ENCODE assay signal across 13 cellular contexts in the genomic region with DNA sequence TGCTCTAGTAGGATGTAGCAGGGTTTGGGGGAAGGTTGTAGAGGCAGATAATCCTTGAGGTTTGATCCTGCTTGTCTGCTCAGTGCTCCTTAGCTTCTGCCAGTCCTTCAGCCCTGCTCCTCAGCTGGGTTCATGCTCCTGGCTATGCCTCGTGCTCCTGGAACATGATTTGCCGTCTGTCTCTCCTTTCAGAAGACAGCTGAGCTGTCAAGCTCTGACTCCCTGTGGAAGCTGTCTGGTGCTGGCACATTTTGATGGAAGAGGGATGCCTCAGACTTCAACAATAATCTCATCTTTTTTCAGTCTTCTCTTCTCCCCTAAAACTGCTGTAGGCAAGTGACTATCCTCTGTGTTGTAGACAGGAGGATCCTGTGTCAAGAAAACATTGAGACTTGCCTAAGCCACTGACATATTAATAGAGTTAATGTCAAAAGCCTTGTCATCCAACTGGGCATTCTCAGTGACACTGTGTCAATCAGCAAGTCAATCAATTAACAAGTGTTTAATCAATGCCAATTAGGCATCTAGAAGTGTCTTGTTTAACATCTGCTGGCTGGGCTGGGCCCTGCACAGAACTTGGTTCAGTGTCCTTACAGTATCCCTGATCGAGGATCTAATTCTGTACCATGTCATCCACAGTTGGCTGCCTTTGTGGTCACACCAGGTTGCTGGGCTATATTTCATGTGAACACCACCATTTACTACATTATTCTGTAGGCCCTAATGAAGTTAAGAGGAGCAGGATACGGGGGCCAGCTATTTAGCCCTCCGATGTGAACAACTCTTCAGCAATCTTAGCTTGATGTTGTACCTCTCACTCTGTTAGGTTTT.
"Had no signal": no experiment of that assay in that cellular context is flagged by ENCODE, and none has a peak within 500 bp of the region (broad histone marks: within the 10 kb centered on the region; RNA-seq: fewer than 3 reads in every experiment).

No MANE protein-coding gene starts in this region.

- H3K36me3 ChIP-seq: left lung, thyroid gland had no signal

- H3K27me3 ChIP-seq: left lung, thyroid gland had no signal

- H3K27ac ChIP-seq: left lung had no signal

- FAIRE-seq: kidney had no signal

- H3K4me3 ChIP-seq: left lung, mucosa of descending colon, thyroid gland had no signal

- DNase-seq: activated CD4-positive, alpha-beta T cell treated with anti-CD3 and anti-CD28 coated beads, Interleukin-2, amount 10 ng/mL, durations not matched to agents 7 days and 5 days; activated CD4-positive, CD25-positive, alpha-beta regulatory T cell; activated CD8-positive, alpha-beta memory T cell treated with anti-CD3 and anti-CD28 coated beads for 24 hours; activated naive CD4-positive, alpha-beta T cell; activated naive CD8-positive, alpha-beta T cell treated with anti-CD3 and anti-CD28 coated beads, Interleukin-2, amount 10 ng/mL, durations not matched to agents 7 days and 5 days; hypothalamus; kidney; left lung; mucosa of descending colon; occipital lobe; stimulated activated CD4-positive, alpha-beta T cell treated with anti-CD3 and anti-CD28 coated beads, Interleukin-12 subunit alpha, Interleukin-12 subunit beta, amount 100 ng/mL, for 4 hours; stimulated activated CD4-positive, alpha-beta T cell treated with anti-CD3 and anti-CD28 coated beads, Interleukin-2, amount 100 ng/mL, for 24 hours; thyroid gland had no signal

- H3K9me3 ChIP-seq: left lung, mucosa of descending colon, thyroid gland had no signal
